Comparison of ENCODE assay signal across 10 cellular contexts in genomic region chr3:150106752-150107428, GRCh38.
DNase-seq lines count a peak whose midpoint lies in the region; ATAC-seq and TF ChIP-seq lines count a peak whose summit lies in the region.
"Had no signal": no experiment of that assay in that cellular context is flagged by ENCODE, and none has a peak within 500 bp of the region (broad histone marks: within the 10 kb centered on the region; RNA-seq: fewer than 3 reads in every experiment).

No MANE protein-coding gene starts in this region.

- ATAC-seq in GM18907 (IDR thresholded peaks at IDR 0.05; ENCODE audit: unreplicated experiment) = no peak

- H3K9ac ChIP-seq in BLaER1 = no peak overlapping the region

- no peak for TF ChIP-seq CTCF in astrocyte of the spinal cord (IDR thresholded peaks at IDR 0.05; ENCODE audit: low read depth, low read length)

- DNase-seq in KBM-7 = peak; percentile 5
- DNase-seq in astrocyte of the spinal cord (ENCODE audit: low read depth, low spot score) = peak; percentile 92
- no peak for DNase-seq in activated CD4-positive, CD25-positive, alpha-beta regulatory T cell treated with anti-CD3 and anti-CD28 coated beads, Interleukin-2, amount 50 U/mL, for 72 hours
- DNase-seq in NCI-H2029 (lab: John Stamatoyannopoulos, UW) = no peak
- DNase-seq in T-helper 2 cell = no peak
- DNase-seq: effector CD4-positive, alpha-beta T cell; MM.1S had no signal

- H3K4me2 ChIP-seq in BLaER1 = peak overlapping the region; percentile 56

- H3K4me1 ChIP-seq in BLaER1 = peaks cover 49% of the 10 kb centered on the region
- H3K4me1 ChIP-seq in mesodermal cell (ENCODE audit: control insufficient read depth, insufficient read depth, low read length, poor library complexity, severe bottlenecking) = peaks cover 36% of the 10 kb centered on the region

- H3K9me3 ChIP-seq in BLaER1 (peaks cover 5% of the 10 kb centered on the region; the same call in 1 of the 2 replicates), mesodermal cell (ENCODE audit: control insufficient read depth, low read length) (no peaks in the 10 kb centered on the region)

- H3K27ac ChIP-seq in BLaER1 (no peak overlapping the region), mesodermal cell (ENCODE audit: low read depth, low read length, severe bottlenecking) (peak overlapping the region; percentile 98)

- WGBS in mesodermal cell (ENCODE audit: insufficient coverage in 2 of 2), 2 experiments = 7 to 14% methylated on average over 1 of the region's 2 CpGs

- no peaks in the 10 kb centered on the region for H3K27me3 ChIP-seq in BLaER1

- in situ Hi-C loops in KBM-7 (cut with MboI; ENCODE audit: low pct_unique_long_range_greater_than_20kb, low sequenced_read_pairs) = no loop called here
- in situ Hi-C loops in astrocyte of the spinal cord (cut with HindIII; ENCODE audit: low sequenced_read_pairs) = no loop called here

- H4K20me1 ChIP-seq in BLaER1 = no peaks in the 10 kb centered on the region

- H3K36me3 ChIP-seq in BLaER1 = no peaks in the 10 kb centered on the region
- H3K36me3 ChIP-seq in mesodermal cell (ENCODE audit: control insufficient read depth, insufficient read depth, low read length) = no peaks in the 10 kb centered on the region

- H3K4me3 ChIP-seq in BLaER1 = no peak overlapping the region
- H3K4me3 ChIP-seq in astrocyte of the spinal cord (ENCODE audit: low read depth, low read length) = no peak overlapping the region
- H3K4me3 ChIP-seq in mesodermal cell (ENCODE audit: extremely low read depth, insufficient read depth, low read length, poor library complexity, severe bottlenecking) = no peak overlapping the region

Comparison
In these comparisons a context has a peak if more than half of its experiments do, and no peak if none do; other contexts are left out.
1. DNase-seq: peak in KBM-7 (single experiment) and astrocyte of the spinal cord (single experiment); none in activated CD4-positive, CD25-positive, alpha-beta regulatory T cell treated with anti-CD3 and anti-CD28 coated beads, Interleukin-2, amount 50 U/mL, for 72 hours (single experiment), NCI-H2029 (single experiment) and T-helper 2 cell (0 of 5).